24 cellular contexts compared by ENCODE assay signal in genomic region chr11:17515443-17516176, GRCh38. TPM values are rescaled to one million over a fixed set of nuclear protein-coding genes. Genes with fewer than 3 reads are reported as not detected.
A peak's percentile ranks its signal among the peaks of the same experiment; 100 is the strongest.
DNase-seq lines count a peak whose midpoint lies in the region; ATAC-seq and TF ChIP-seq lines count a peak whose summit lies in the region.
"Had no signal": no experiment of that assay in that cellular context is flagged by ENCODE, and none has a peak within 500 bp of the region (broad histone marks: within the 10 kb centered on the region; RNA-seq: fewer than 3 reads in every experiment).

No MANE protein-coding gene starts in this region.

- H3K27ac ChIP-seq in VCaP: peak overlapping the region; percentile 24
- H3K27ac ChIP-seq in substantia nigra (ENCODE audit: low read depth, low read length, poor library complexity, severe bottlenecking): peak overlapping the region; percentile 90
- H3K27ac ChIP-seq: HL-60, KMS-11, SJSA1 had no signal

- peak overlapping the region; percentile 33 for H3K27ac Mint-ChIP-seq in glutamatergic neuron (ENCODE audit: unreplicated experiment)
- H3K27ac Mint-ChIP-seq: CD4-positive, alpha-beta memory T cell; IgD-negative memory B cell had no signal

- DNase-seq in NCI-H69 (lab: John Stamatoyannopoulos, UW) (peak; percentile 13), glutamatergic neuron (no peak), substantia nigra (lab: John Stamatoyannopoulos, UW) (peak in 1 of 49 donors; percentile 40), NCI-H226 (no peak)
- DNase-seq: AML-193; Caco-2; CD4-positive, alpha-beta memory T cell; GOT3; HCEC 1CT; NCI-H1048; NCI-H1417; NCI-H1694; NCI-H2029 treated with DMSO at 0.1 percent for 48 hours; NCI-H524; NCI-H774; RPMI8226 had no signal

- peaks cover 8% of the 10 kb centered on the region for H3K27me3 Mint-ChIP-seq in glutamatergic neuron (ENCODE audit: unreplicated experiment)

- ATAC-seq in HG03342 (IDR thresholded peaks at IDR 0.05; ENCODE audit: unreplicated experiment) (no peak), HG02642 (IDR thresholded peaks at IDR 0.05; ENCODE audit: poor library complexity, unreplicated experiment) (no peak)

- H3K36me3 Mint-ChIP-seq in glutamatergic neuron (ENCODE audit: unreplicated experiment): no peaks in the 10 kb centered on the region
- H3K36me3 Mint-ChIP-seq: CD4-positive, alpha-beta memory T cell; IgD-negative memory B cell had no signal

- H3K4me1 Mint-ChIP-seq in glutamatergic neuron (ENCODE audit: low read depth, unreplicated experiment): peaks cover 5% of the 10 kb centered on the region
- H3K4me1 Mint-ChIP-seq: CD4-positive, alpha-beta memory T cell; IgD-negative memory B cell had no signal

- H3K9me3 Mint-ChIP-seq in glutamatergic neuron (ENCODE audit: unreplicated experiment): no peaks in the 10 kb centered on the region
- H3K9me3 Mint-ChIP-seq: CD4-positive, alpha-beta memory T cell; IgD-negative memory B cell had no signal

- no peak for TF ChIP-seq CTCF in VCaP (conservative IDR thresholded peaks at IDR 0.05)
- no peak for TF ChIP-seq CTCF in glutamatergic neuron (IDR thresholded peaks at IDR 0.05; ENCODE audit: partially characterized antibody, unreplicated experiment)

- no peak overlapping the region for H3K4me3 Mint-ChIP-seq in glutamatergic neuron (ENCODE audit: unreplicated experiment)
- H3K4me3 Mint-ChIP-seq: CD4-positive, alpha-beta memory T cell had no signal

RNA-seq across cellular contexts. Expression of gene USH1C, which starts 28.6 kb away (rescaled TPM):
- not detected for total RNA-seq in glutamatergic neuron (ENCODE audit: unreplicated experiment)
- total RNA-seq: CD4-positive, alpha-beta memory T cell; SJSA1 had no signal

RNA-seq across cellular contexts. Expression of gene OTOG, which starts 31.4 kb away (rescaled TPM):
- total RNA-seq in glutamatergic neuron (ENCODE audit: unreplicated experiment): not detected
- total RNA-seq: CD4-positive, alpha-beta memory T cell; Right ventricle myocardium superior; SJSA1 had no signal

RNA-seq across cellular contexts. Expression of gene ABCC8, which starts 39.0 kb away (rescaled TPM):
- 5.7 TPM for total RNA-seq in glutamatergic neuron (ENCODE audit: unreplicated experiment)
- total RNA-seq: Caco-2; CD4-positive, alpha-beta memory T cell; SJSA1 had no signal
